In the genomic region with DNA sequence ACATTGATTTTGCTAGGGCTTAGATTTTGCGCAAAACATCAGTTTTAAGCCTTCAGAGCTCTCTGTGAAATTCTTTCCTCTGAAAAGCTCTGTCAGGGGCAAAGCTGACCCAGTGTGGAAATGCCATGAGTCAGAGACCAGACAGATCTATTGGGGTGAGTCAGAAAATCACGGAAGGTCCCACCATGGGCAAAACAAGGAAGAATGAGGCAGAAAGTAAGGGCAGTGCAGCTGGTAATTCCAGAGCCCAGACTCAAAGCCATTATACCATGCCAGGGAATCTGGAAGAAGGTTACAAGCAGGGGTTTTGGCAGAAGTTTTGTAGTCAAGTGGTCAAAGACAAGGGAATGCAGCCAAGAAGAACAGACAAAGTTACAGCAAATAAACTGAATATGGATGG, we compare ENCODE assay signal across 11 cellular contexts.
A peak's percentile ranks its signal among the peaks of the same experiment; 100 is the strongest.
DNase-seq lines count a peak whose midpoint lies in the region; ATAC-seq and TF ChIP-seq lines count a peak whose summit lies in the region.
"Had no signal": no experiment of that assay in that cellular context is flagged by ENCODE, and none has a peak within 500 bp of the region (broad histone marks: within the 10 kb centered on the region; RNA-seq: fewer than 3 reads in every experiment).

No MANE protein-coding gene starts in this region.

- no peaks in the 10 kb centered on the region for H4K20me1 ChIP-seq in PC-3 (ENCODE audit: low read length)

- H3K4me3 ChIP-seq in PC-3 (ENCODE audit: low read length) (no peak overlapping the region), trophoblast cell (ENCODE audit: low read depth, low read length) (no peak overlapping the region)

- ATAC-seq in PC-3 (peak; percentile 96), HG03442 (IDR thresholded peaks at IDR 0.05; ENCODE audit: unreplicated experiment) (no peak)

- whole genome bisulfite sequencing in trophoblast cell (ENCODE audit: extremely low coverage, insufficient coverage, insufficient read length), result no CpG with 5 or more reads among the region's 2 CpGs

- H3K14ac ChIP-seq in trophoblast cell (ENCODE audit: low read length), result no peak overlapping the region

- H3K23ac ChIP-seq in trophoblast cell (ENCODE audit: low read length), result no peak overlapping the region

- H4K8ac ChIP-seq in trophoblast cell (ENCODE audit: low read depth, low read length), result no peak overlapping the region

- H4K91ac ChIP-seq in trophoblast cell (ENCODE audit: low read depth, low read length), result no peak overlapping the region

- H3K36me3 ChIP-seq in PC-3 (ENCODE audit: low read depth, low read length), result no peaks in the 10 kb centered on the region
- no peaks in the 10 kb centered on the region for H3K36me3 ChIP-seq in trophoblast cell (ENCODE audit: control insufficient read depth in 1 of 2, insufficient read depth in 2 of 2, low read length in 2 of 2)

- H3K18ac ChIP-seq in trophoblast cell (ENCODE audit: low read length), result no peak overlapping the region

- no peak overlapping the region for H3K4ac ChIP-seq in trophoblast cell (ENCODE audit: low read depth, low read length)

- H3F3A ChIP-seq in PC-3 (ENCODE audit: low read length, unreplicated experiment), result no peaks in the 10 kb centered on the region

- TF ChIP-seq CTCF in PC-3 (conservative IDR thresholded peaks at IDR 0.05; ENCODE audit: low read depth, low read length), result no peak

- DNase-seq in EH (ENCODE audit: low read depth) (peak; percentile 94), PC-3 (peak; percentile 75), epithelial cell of prostate (ENCODE audit: low read depth, low spot score) (peak; percentile 50), trophoblast cell (peak; percentile 16 to 19), NCI-H446 (lab: John Stamatoyannopoulos, UW) (no peak), hippocampal formation (lab: John Stamatoyannopoulos, UW) (no peak), T-helper 2 cell (no peak)
- DNase-seq: activated B cell treated with CpG ODN at 0.5 μM for 24 hours; activated effector memory CD4-positive, alpha-beta T cell treated with anti-CD3 and anti-CD28 coated beads, Interleukin-2, amount 50 U/mL, for 16 hours; stimulated activated CD4-positive, alpha-beta T cell treated with anti-CD3 and anti-CD28 coated beads, Interleukin-4, amount 100 ng/mL, for 1 hour had no signal

- POLR2A ChIA-PET in PC-3 (lab: Charles Lee; ENCODE audit: unreplicated experiment), result no interaction called here

- H4K12ac ChIP-seq in trophoblast cell (ENCODE audit: low read depth, low read length), result no peak overlapping the region

- H2BK5ac ChIP-seq in trophoblast cell (ENCODE audit: low read depth, low read length, poor library complexity), result no peak overlapping the region

- H3K9ac ChIP-seq in PC-3 (ENCODE audit: low read length), result no peak overlapping the region
- H3K9ac ChIP-seq in trophoblast cell (ENCODE audit: low read length), result no peak overlapping the region

- H3K27me3 ChIP-seq in PC-3 (ENCODE audit: low read length) (no peaks in the 10 kb centered on the region), trophoblast cell (ENCODE audit: insufficient read depth, low read length) (no peaks in the 10 kb centered on the region)

- H2BK12ac ChIP-seq in trophoblast cell (ENCODE audit: low read length), result no peak overlapping the region

- H2AK5ac ChIP-seq in trophoblast cell (ENCODE audit: low read length), result no peak overlapping the region

- H3K4me2 ChIP-seq in PC-3 (ENCODE audit: low read length), result peak overlapping the region; percentile 38
- H3K4me2 ChIP-seq in trophoblast cell (ENCODE audit: low read length), result no peak overlapping the region

- CTCF ChIA-PET in PC-3 (lab: Charles Lee), result no interaction called here

- H3K4me1 ChIP-seq in PC-3 (ENCODE audit: insufficient read depth, low read length) (peaks cover 27% of the 10 kb centered on the region), trophoblast cell (ENCODE audit: control insufficient read depth in 1 of 2, insufficient read depth in 2 of 2, low read length in 2 of 2) (no peaks in the 10 kb centered on the region)

- no peaks in the 10 kb centered on the region for H3K9me3 ChIP-seq in PC-3 (ENCODE audit: low read length)
- H3K9me3 ChIP-seq in trophoblast cell (ENCODE audit: insufficient read depth, low read depth, low read length), result peaks cover 1% of the 10 kb centered on the region

- H3K9me2 ChIP-seq in PC-3 (replicated peaks; ENCODE audit: low read length), result no peaks in the 10 kb centered on the region

- H3K79me1 ChIP-seq in trophoblast cell (ENCODE audit: low read length), result no peaks in the 10 kb centered on the region

- H2AFZ ChIP-seq in PC-3 (ENCODE audit: low read length) (no peak overlapping the region), trophoblast cell (ENCODE audit: insufficient read depth, low read length, poor library complexity) (no peak overlapping the region)

- H3K79me2 ChIP-seq in PC-3 (ENCODE audit: low read length), result no peaks in the 10 kb centered on the region
- no peaks in the 10 kb centered on the region for H3K79me2 ChIP-seq in trophoblast cell (ENCODE audit: control insufficient read depth, insufficient read depth, low read length, poor library complexity)

- no TSS peak for BruUV-seq in PC-3 (replicated peaks; lab: Mats Ljungman, UMichigan)

- H3K27ac ChIP-seq in PC-3 (ENCODE audit: low read length), result peak overlapping the region; percentile 60
- H3K27ac ChIP-seq in epithelial cell of prostate, result no peak overlapping the region
- no peak overlapping the region for H3K27ac ChIP-seq in trophoblast cell (ENCODE audit: low read depth, low read length)

- H2BK120ac ChIP-seq in trophoblast cell (ENCODE audit: insufficient read depth, low read length, poor library complexity), result no peak overlapping the region

- intact Hi-C loops in PC-3 (cut with micrococcal nuclease), result no loop called here

Comparison
In these comparisons a context has a peak if more than half of its experiments do, and no peak if none do; other contexts are left out.
1. DNase-seq: peak in EH (single experiment), PC-3 (single experiment), epithelial cell of prostate (single experiment) and trophoblast cell (2 of 2); none in NCI-H446 (0 of 2), hippocampal formation (0 of 2) and T-helper 2 cell (0 of 5).